In genomic region chr6:137661601-137662000, GRCh38 we compare ENCODE assay signal across 11 cellular contexts.
A peak's percentile ranks its signal among the peaks of the same experiment; 100 is the strongest.
DNase-seq lines count a peak whose midpoint lies in the region; ATAC-seq and TF ChIP-seq lines count a peak whose summit lies in the region.
"Had no signal": no experiment of that assay in that cellular context is flagged by ENCODE, and none has a peak within 500 bp of the region (broad histone marks: within the 10 kb centered on the region; RNA-seq: fewer than 3 reads in every experiment).

No MANE protein-coding gene starts in this region.

- H3K9me3 ChIP-seq in Panc1 (ENCODE audit: control insufficient read depth, insufficient read depth, low read depth, low read length), result no peaks in the 10 kb centered on the region
- H3K9me3 ChIP-seq: BLaER1 had no signal

- ATAC-seq in Panc1 (peak; percentile 76; the same call in 1 of the 2 replicates), GM21447 (IDR thresholded peaks at IDR 0.05; ENCODE audit: unreplicated experiment) (no peak)
- ATAC-seq: activated T-cell treated with anti-CD3 and anti-CD28 coated beads, Interleukin-2, amount 50 U/mL, for 72 hours; stimulated activated naive CD8-positive, alpha-beta T cell treated with anti-CD3 and anti-CD28 coated beads, Interleukin-15, amount 100 ng/mL, for 72 hours had no signal

- no peak overlapping the region for H3K4me3 ChIP-seq in Panc1 (ENCODE audit: low read depth in 2 of 2, low read length in 2 of 2)
- H3K4me3 ChIP-seq: BLaER1 had no signal

- peak; percentile 82 for TF ChIP-seq CTCF in Panc1 (IDR thresholded peaks at IDR 0.05)

- DNase-seq in NCI-H1417 (lab: John Stamatoyannopoulos, UW) (peak in 2 of 3 experiments; percentile 27 to 57), NCI-H1417 treated with DMSO at 0.1 percent for 48 hours (lab: John Stamatoyannopoulos, UW) (no peak), Panc1 (ENCODE audit: low read depth, low spot score) (no peak), amniotic epithelial cell (ENCODE audit: low read depth) (peak; percentile 28), lung microvascular endothelial cell (ENCODE audit: low read depth in 2 of 2) (peak; percentile 33 to 36), NCI-H187 (lab: John Stamatoyannopoulos, UW) (no peak), OCI-M2 (lab: John Stamatoyannopoulos, UW; ENCODE audit: unreplicated experiment) (no peak)

- H3K4me1 ChIP-seq in Panc1 (ENCODE audit: control insufficient read depth, insufficient read depth, low read length), result no peaks in the 10 kb centered on the region

- CTCF ChIA-PET in Panc1 (lab: Charles Lee), result interaction anchor here (0.6 kb wide), 1 partner anchor 283 kb away, joined by 3 read pairs; no protein-coding TSS in a partner anchor

- H3K27me3 ChIP-seq in Panc1 (ENCODE audit: control insufficient read depth, insufficient read depth, low read length), result no peaks in the 10 kb centered on the region; the same call in 1 of the 2 replicates
- H3K27me3 ChIP-seq: BLaER1 had no signal

- no TSS peak for BruUV-seq in Panc1 (replicated peaks; lab: Mats Ljungman, UMichigan)

- H3K36me3 ChIP-seq in Panc1 (ENCODE audit: control insufficient read depth, insufficient read depth, low read length), result no peaks in the 10 kb centered on the region
- H3K36me3 ChIP-seq: BLaER1 had no signal

- intact Hi-C loops in Panc1 (cut with micrococcal nuclease; ENCODE audit: unreplicated experiment), result no loop called here

- in situ Hi-C loops in Panc1 (cut with HindIII; ENCODE audit: low pct_unique_long_range_greater_than_20kb, low sequenced_read_pairs), result no loop called here

- POLR2A ChIA-PET in Panc1 (lab: Charles Lee), result no interaction called here

- no peak overlapping the region for H3K27ac ChIP-seq in Panc1 (ENCODE audit: low read length)
- H3K27ac ChIP-seq: BLaER1 had no signal

Comparison
In these comparisons a context has a peak if more than half of its experiments do, and no peak if none do; other contexts are left out.
1. DNase-seq: peak in NCI-H1417 (2 of 3), amniotic epithelial cell (single experiment) and lung microvascular endothelial cell (2 of 2); none in NCI-H1417 treated with DMSO at 0.1 percent for 48 hours (single experiment), Panc1 (single experiment), NCI-H187 (0 of 2) and OCI-M2 (single experiment).